ENCODE assay signal across 1 cellular context in the genomic region with DNA sequence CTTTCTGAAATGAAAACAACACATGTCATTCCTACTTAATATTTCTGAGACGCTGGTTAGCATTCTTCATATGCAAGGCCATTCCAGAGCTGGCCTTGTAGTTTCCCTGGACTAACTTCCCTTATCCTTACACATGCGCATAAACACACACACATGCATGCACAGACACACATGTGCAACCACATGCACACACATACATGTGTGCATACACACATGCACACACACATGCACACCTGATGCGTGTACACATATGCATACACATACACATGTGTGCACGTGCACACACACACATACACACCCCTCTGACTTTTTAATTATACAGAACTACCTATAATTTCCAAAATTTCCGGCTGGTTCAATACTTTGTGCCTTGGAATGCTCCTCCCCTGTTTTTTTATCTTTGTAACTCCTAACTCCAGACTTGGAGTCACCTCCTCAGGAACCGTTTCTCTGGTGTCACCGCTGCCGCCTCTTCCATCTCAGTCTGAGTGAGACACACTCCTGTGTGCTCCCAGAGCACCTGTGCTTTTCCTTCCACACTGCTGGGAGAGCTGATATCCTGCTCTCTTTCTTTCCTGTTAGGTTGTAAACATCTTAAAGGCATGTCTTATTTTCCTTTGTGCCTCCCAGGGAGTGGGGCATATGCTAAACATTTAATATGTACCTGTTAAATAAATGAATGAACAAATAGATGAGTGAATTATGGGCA.
TF ChIP-seq lines count a peak whose summit lies in the region.

No MANE protein-coding gene starts in this region.

TF ChIP-seq in HepG2, 621 proteins besides CTCF, POLR2A, EP300 and RAD21:
- TF ChIP-seq GZF1 (CRISPR knock-in tag; IDR thresholded peaks at IDR 0.05) = no peak
- TF ChIP-seq, protein P1, sequence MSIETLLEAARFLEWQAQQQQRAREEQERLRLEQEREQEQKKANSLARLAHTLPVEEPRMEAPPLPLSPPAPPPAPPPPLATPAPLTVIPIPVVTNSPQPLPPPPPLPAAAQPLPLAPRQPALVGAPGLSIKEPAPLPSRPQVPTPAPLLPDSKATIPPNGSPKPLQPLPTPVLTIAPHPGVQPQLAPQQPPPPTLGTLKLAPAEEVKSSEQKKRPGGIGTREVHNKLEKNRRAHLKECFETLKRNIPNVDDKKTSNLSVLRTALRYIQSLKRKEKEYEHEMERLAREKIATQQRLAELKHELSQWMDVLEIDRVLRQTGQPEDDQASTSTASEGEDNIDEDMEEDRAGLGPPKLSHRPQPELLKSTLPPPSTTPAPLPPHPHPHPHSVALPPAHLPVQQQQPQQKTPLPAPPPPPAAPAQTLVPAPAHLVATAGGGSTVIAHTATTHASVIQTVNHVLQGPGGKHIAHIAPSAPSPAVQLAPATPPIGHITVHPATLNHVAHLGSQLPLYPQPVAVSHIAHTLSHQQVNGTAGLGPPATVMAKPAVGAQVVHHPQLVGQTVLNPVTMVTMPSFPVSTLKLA (IDR thresholded peaks at IDR 0.05) = peak; percentile 97
